Comparison of ENCODE assay signal across 17 cellular contexts in the genomic region with DNA sequence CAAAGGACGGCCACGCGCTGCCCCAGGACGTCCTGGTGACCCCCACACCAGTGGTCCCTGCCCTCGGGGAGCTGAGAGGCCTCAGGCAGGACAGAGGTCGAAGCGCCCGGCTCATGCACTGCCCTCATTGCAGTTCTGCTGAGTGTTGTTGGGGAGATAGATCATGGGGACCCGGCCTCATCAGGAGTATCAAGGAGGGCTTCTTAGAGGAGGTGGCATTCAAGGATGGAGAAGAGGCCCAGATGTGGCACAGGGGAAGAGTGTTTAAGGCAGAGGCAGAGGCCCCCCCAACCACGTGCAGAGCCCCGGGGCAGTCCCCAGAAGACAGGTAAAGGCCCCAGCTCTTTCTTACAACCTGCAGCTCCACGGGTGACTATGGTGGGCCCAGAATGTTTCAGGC.
"Had no signal": no experiment of that assay in that cellular context is flagged by ENCODE, and none has a peak within 500 bp of the region (broad histone marks: within the 10 kb centered on the region; RNA-seq: fewer than 3 reads in every experiment).

No MANE protein-coding gene starts in this region.

- H3K9me3 ChIP-seq: MG63 had no signal

- DNase-seq: Karpas-422, KG1, MG63, NCI-H1092, NCI-H1105 treated with DMSO at 0.1 percent for 48 hours, NCI-H1417 treated with DMSO at 0.1 percent for 48 hours, NCI-H146, NCI-H1694 treated with DMSO at 0.1 percent for 48 hours, NCI-H1930, NCI-H2081, NCI-H2107, NCI-H2227 treated with DMSO at 0.1 percent for 48 hours, NCI-H524, NCI-H774, RPMI8226, SHP77 had no signal

- H3K27me3 ChIP-seq: MG63 had no signal

- ATAC-seq: SK-N-SH treated with all-trans-retinoic acid at 6 μM for 48 hours had no signal

- H3K4me3 ChIP-seq: MG63 had no signal
